1 cellular context compared by ENCODE assay signal in the genomic region with DNA sequence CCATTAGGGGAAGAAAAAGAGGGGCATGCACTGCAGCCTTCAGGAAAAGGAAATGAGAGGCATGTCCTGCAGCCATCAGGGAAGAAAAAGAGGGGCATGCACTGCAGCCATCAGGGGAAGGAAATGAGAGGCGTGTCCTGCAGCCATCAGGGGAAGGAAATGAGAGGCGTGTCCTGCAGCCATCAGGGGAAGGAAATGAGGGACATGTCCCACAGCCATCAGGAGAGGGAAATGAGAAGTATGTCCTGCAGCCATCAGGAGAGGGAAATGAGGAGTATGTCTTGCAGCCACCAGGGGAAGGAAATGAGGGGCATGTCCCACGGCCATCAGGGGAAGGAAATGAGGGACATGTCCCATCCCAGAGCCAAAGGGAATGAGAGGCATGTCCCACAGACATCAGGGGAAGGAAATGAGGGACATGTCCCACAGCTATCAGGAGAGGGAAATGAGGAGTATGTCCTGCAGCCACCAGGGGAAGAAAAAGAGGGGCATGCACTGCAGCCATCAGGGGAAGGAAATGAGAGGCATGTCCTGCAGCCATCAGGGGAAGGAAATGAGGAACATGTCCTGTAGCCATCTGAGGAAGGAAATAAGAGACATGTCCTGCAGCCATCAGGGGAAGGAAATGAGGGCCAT.
TF ChIP-seq lines count a peak whose summit lies in the region.

No MANE protein-coding gene starts in this region.

TF ChIP-seq in HepG2, 621 proteins besides CTCF, POLR2A, EP300 and RAD21:
- TF ChIP-seq KLF6 (CRISPR knock-in tag; IDR thresholded peaks at IDR 0.05): no peak
- TF ChIP-seq HNRNPUL1 (IDR thresholded peaks at IDR 0.05; ENCODE audit: low read depth, low read length): no peak
- no peak for TF ChIP-seq ZNF572 (CRISPR knock-in tag; IDR thresholded peaks at IDR 0.05)
- no peak for TF ChIP-seq ZGPAT (CRISPR knock-in tag; IDR thresholded peaks at IDR 0.05)
- peak; percentile 89 for TF ChIP-seq ZSCAN30 (CRISPR knock-in tag; IDR thresholded peaks at IDR 0.05)
- TF ChIP-seq ZNF790 (CRISPR knock-in tag; IDR thresholded peaks at IDR 0.05; ENCODE audit: borderline replicate concordance): no peak
- no peak for TF ChIP-seq STAT6 (CRISPR knock-in tag; IDR thresholded peaks at IDR 0.05; ENCODE audit: borderline replicate concordance)
- no peak for TF ChIP-seq KLF15 (CRISPR knock-in tag; IDR thresholded peaks at IDR 0.05; ENCODE audit: borderline replicate concordance)
